ENCODE assay signal across 13 cellular contexts in the genomic region with DNA sequence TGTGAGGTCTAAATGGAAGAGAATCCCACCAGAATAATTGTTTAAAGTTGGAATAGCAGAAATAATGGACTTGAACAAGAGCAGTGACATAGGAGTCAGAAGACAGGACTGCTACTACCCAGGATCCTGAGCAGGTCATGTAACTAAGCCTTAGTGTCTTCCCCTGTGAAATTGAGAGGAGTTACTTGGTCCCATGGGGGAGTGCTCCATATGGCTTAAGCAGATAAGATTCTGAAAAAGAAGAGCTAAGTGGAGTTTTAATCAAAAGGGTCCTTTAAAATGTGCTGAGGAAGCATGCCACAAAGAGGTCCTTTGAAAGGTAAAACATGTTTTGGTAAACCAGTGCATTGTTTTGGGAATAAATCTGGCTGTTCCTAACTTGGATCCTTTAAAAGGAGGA. TPM values are rescaled to one million over a fixed set of nuclear protein-coding genes. Genes with fewer than 3 reads are reported as not detected.
DNase-seq lines count a peak whose midpoint lies in the region; ATAC-seq and FAIRE-seq lines count a peak whose summit lies in the region.
"Had no signal": no experiment of that assay in that cellular context is flagged by ENCODE, and none has a peak within 500 bp of the region (broad histone marks: within the 10 kb centered on the region; RNA-seq: fewer than 3 reads in every experiment).

No MANE protein-coding gene starts in this region.

- no peaks in the 10 kb centered on the region for H3K36me3 Mint-ChIP-seq in dendritic cell treated with granulocyte-macrophage colony-stimulating factor and Interleukin-4, amounts not matched to agents 40 ng/mL and 50 ng/mL, for 4 days (ENCODE audit: low read depth)

- H3K4me3 ChIP-seq in skeletal muscle tissue (ENCODE audit: low read length in 3 of 3): no peak overlapping the region

- H3K27me3 Mint-ChIP-seq in dendritic cell treated with granulocyte-macrophage colony-stimulating factor and Interleukin-4, amounts not matched to agents 40 ng/mL and 50 ng/mL, for 4 days: no peaks in the 10 kb centered on the region
- H3K27me3 Mint-ChIP-seq: central memory CD8-positive, alpha-beta T cell had no signal

- peaks cover 46% of the 10 kb centered on the region for H3K4me1 Mint-ChIP-seq in dendritic cell treated with granulocyte-macrophage colony-stimulating factor and Interleukin-4, amounts not matched to agents 40 ng/mL and 50 ng/mL, for 4 days (ENCODE audit: low read depth)

- no peak overlapping the region for H3K4me3 Mint-ChIP-seq in dendritic cell treated with granulocyte-macrophage colony-stimulating factor and Interleukin-4, amounts not matched to agents 40 ng/mL and 50 ng/mL, for 4 days
- H3K4me3 Mint-ChIP-seq: central memory CD8-positive, alpha-beta T cell had no signal

- H3K27me3 ChIP-seq in skeletal muscle tissue (ENCODE audit: control insufficient read depth in 3 of 3, insufficient read depth in 3 of 3, low read length in 3 of 3): no peaks in the 10 kb centered on the region

- DNase-seq in DMS 273 treated with DMSO at 0.1 percent for 48 hours (lab: John Stamatoyannopoulos, UW) (peak; percentile 12), NCI-H524 (lab: John Stamatoyannopoulos, UW) (peak; percentile 71 to 84), frontal cortex (ENCODE audit: low spot score in 2 of 2) (no peak), NOMO-1 treated with dmso at 0.1 percent for 144 hours (lab: John Stamatoyannopoulos, UW; ENCODE audit: unreplicated experiment) (no peak), NK-92 (lab: John Stamatoyannopoulos, UW; ENCODE audit: unreplicated experiment) (no peak)
- DNase-seq: left colon, posterior cingulate gyrus, WERI-Rb-1 had no signal

- peaks cover 29 to 38% (median 36%) of the 10 kb centered on the region in 3 donors for H3K4me1 ChIP-seq in skeletal muscle tissue (ENCODE audit: control insufficient read depth in 3 of 3, insufficient read depth in 3 of 3, low read length in 3 of 3)

- no peaks in the 10 kb centered on the region for H3K9me3 ChIP-seq in skeletal muscle tissue (ENCODE audit: control insufficient read depth in 3 of 3, low read length in 3 of 3)

- peak overlapping the region; percentile 34 for H3K27ac ChIP-seq in skeletal muscle tissue (ENCODE audit: low read depth, low read length)
- H3K27ac ChIP-seq: WERI-Rb-1 had no signal

- no peak for FAIRE-seq in frontal cortex (lab: Jason Lieb, UNC)
- FAIRE-seq: D721Med had no signal

- no peak for ATAC-seq in GM19023 (IDR thresholded peaks at IDR 0.05; ENCODE audit: unreplicated experiment)

- no peaks in the 10 kb centered on the region for H3K9me3 Mint-ChIP-seq in dendritic cell treated with granulocyte-macrophage colony-stimulating factor and Interleukin-4, amounts not matched to agents 40 ng/mL and 50 ng/mL, for 4 days
- H3K9me3 Mint-ChIP-seq: central memory CD8-positive, alpha-beta T cell had no signal

- H3K27ac Mint-ChIP-seq in dendritic cell treated with granulocyte-macrophage colony-stimulating factor and Interleukin-4, amounts not matched to agents 40 ng/mL and 50 ng/mL, for 4 days: peak overlapping the region; percentile 60

- H3K36me3 ChIP-seq in skeletal muscle tissue (ENCODE audit: control insufficient read depth in 3 of 3, insufficient read depth in 3 of 3, low read length in 3 of 3): no peaks in the 10 kb centered on the region
- H3K36me3 ChIP-seq: WERI-Rb-1 had no signal

- peak overlapping the region in 1 of 3 donors; percentile 10 for H3K9ac ChIP-seq in skeletal muscle tissue (ENCODE audit: low read depth in 1 of 3, low read length in 3 of 3)

- intact Hi-C loops in dendritic cell treated with granulocyte-macrophage colony-stimulating factor and Interleukin-4, amounts not matched to agents 40 ng/mL and 50 ng/mL, for 4 days (cut with micrococcal nuclease): loop anchor here (5.0 to 10.0 kb wide), 3 partner anchors 139 to 204 kb away; partner anchors contain the start of gene JAK2

RNA-seq across cellular contexts. Expression of gene RCL1, which starts 5.5 kb away (rescaled TPM):
- total RNA-seq in skeletal muscle tissue (33.9 TPM), frontal cortex (20.0 TPM)

RNA-seq across cellular contexts. Expression of gene AK3, which starts 57.3 kb away (rescaled TPM):
- total RNA-seq in skeletal muscle tissue (18.3 TPM), frontal cortex (26.9 TPM)

Comparison
In these comparisons a context has a peak if more than half of its experiments do, and no peak if none do; other contexts are left out.
1. DNase-seq: peak in DMS 273 treated with DMSO at 0.1 percent for 48 hours (single experiment) and NCI-H524 (2 of 2); none in frontal cortex (0 of 2), NOMO-1 treated with dmso at 0.1 percent for 144 hours (single experiment) and NK-92 (single experiment).